2 cellular contexts compared by ENCODE assay signal in genomic region chr1:51154776-51155175, GRCh38.
A peak's percentile ranks its signal among the peaks of the same experiment; 100 is the strongest.
TF ChIP-seq lines count a peak whose summit lies in the region.

No MANE protein-coding gene starts in this region.

TF ChIP-seq in HCT116, 20 proteins besides CTCF, POLR2A, EP300 and RAD21 (continued from another document):
- no peak for TF ChIP-seq YY1 (IDR thresholded peaks at IDR 0.05; ENCODE audit: extremely low read depth, insufficient replicate concordance, low read depth, low read length)

TF ChIP-seq in K562, 482 proteins besides CTCF, POLR2A, EP300 and RAD21 (continued from another document):
- TF ChIP-seq E2F3 (CRISPR knock-in tag; IDR thresholded peaks at IDR 0.05) (no peak), TFAP4 (CRISPR knock-in tag; IDR thresholded peaks at IDR 0.05; ENCODE audit: borderline replicate concordance) (no peak), SAP30 (IDR thresholded peaks at IDR 0.05; ENCODE audit: borderline replicate concordance, insufficient read depth, low read depth, low read length, poor library complexity, severe bottlenecking) (no peak), ZNF561 (CRISPR knock-in tag; conservative IDR thresholded peaks at IDR 0.05) (no peak), FOS (IDR thresholded peaks at IDR 0.05; ENCODE audit: extremely low read depth, insufficient read length) (no peak), ARID4B (CRISPR knock-in tag; IDR thresholded peaks at IDR 0.05) (no peak), RNF219 (CRISPR knock-in tag; IDR thresholded peaks at IDR 0.05) (no peak), HNRNPL (IDR thresholded peaks at IDR 0.05; ENCODE audit: low read depth, low read length) (no peak), ESRRB (CRISPR knock-in tag; IDR thresholded peaks at IDR 0.05; ENCODE audit: borderline replicate concordance) (no peak), NR2C1 (IDR thresholded peaks at IDR 0.05) (no peak), NR2C1 (tag; IDR thresholded peaks at IDR 0.05) (no peak), ZHX1 (conservative IDR thresholded peaks at IDR 0.05; ENCODE audit: low read length) (no peak), ZNF280A (IDR thresholded peaks at IDR 0.05; ENCODE audit: low read depth, partially characterized antibody) (peak; percentile 70), ZFP1 (CRISPR knock-in tag; IDR thresholded peaks at IDR 0.05) (peak; percentile 86), CBX3 (IDR thresholded peaks at IDR 0.05; ENCODE audit: borderline replicate concordance in 1 of 2, low read length in 2 of 2) (peak in 1 of 2 experiments; percentile 50; a peak in 1 of 3 replicates), KLF1 (tag; IDR thresholded peaks at IDR 0.05) (no peak)
